ENCODE assay signal across 1 cellular context in genomic region chr7:80185571-80185970, GRCh38.
TF ChIP-seq lines count a peak whose summit lies in the region.

No MANE protein-coding gene starts in this region.

TF ChIP-seq in GM23338, 12 proteins besides CTCF, POLR2A, EP300 and RAD21 (continued from another document):
- no peak for TF ChIP-seq ZNF462 (CRISPR knock-in tag; IDR thresholded peaks at IDR 0.05)
